Comparison of ENCODE assay signal across 10 cellular contexts in the genomic region with DNA sequence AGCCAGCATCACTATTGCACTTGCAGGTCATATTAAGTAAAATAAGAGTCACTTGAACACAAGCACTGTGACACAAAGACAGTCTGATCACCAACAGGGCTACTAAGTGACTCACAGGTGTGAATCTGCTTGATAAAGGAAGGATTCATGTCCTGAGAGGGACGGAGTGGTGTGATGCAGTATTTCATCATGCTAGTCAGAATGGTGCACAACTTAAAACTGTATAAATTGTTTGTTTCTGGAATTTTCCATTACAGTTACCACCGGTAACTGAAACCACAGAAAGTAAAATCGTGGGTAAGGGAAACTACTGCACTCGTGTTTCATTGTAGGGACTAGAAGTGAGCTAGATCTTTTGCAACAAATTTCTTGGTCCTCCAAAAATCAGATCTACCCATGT.
DNase-seq lines count a peak whose midpoint lies in the region; ATAC-seq lines count a peak whose summit lies in the region.
"Had no signal": no experiment of that assay in that cellular context is flagged by ENCODE, and none has a peak within 500 bp of the region (broad histone marks: within the 10 kb centered on the region; RNA-seq: fewer than 3 reads in every experiment).

No MANE protein-coding gene starts in this region.

- POLR2A ChIA-PET in activated naive CD8-positive, alpha-beta T cell treated with anti-CD3 and anti-CD28 coated beads, Interleukin-2, amount 10 ng/mL, durations not matched to agents 7 days and 5 days (lab: Charles Lee): no interaction called here

- peak overlapping the region; percentile 39 for H3K4me3 Mint-ChIP-seq in activated T-cell treated with anti-CD3 and anti-CD28 coated beads, Interleukin-2, amount 50 U/mL, for 4 hours
- peak overlapping the region; percentile 10 for H3K4me3 Mint-ChIP-seq in activated naive CD8-positive, alpha-beta T cell treated with anti-CD3 and anti-CD28 coated beads, Interleukin-2, amount 10 ng/mL, durations not matched to agents 7 days and 5 days

- no peak for DNase-seq in activated T-cell treated with anti-CD3 and anti-CD28 coated beads, Interleukin-2, amount 50 U/mL, for 4 hours
- DNase-seq in activated T-cell treated with anti-CD3 and anti-CD28 coated beads for 4 hours (no peak), DMS79 (lab: John Stamatoyannopoulos, UW) (no peak), NCI-H2081 (lab: John Stamatoyannopoulos, UW) (no peak)
- DNase-seq in activated naive CD8-positive, alpha-beta T cell treated with anti-CD3 and anti-CD28 coated beads, Interleukin-2, amount 10 ng/mL, durations not matched to agents 7 days and 5 days: no peak
- peak; percentile 17 for DNase-seq in stimulated activated naive CD8-positive, alpha-beta T cell treated with anti-CD3 and anti-CD28 coated beads, Interleukin-15, Interleukin-2, amounts not matched to agents 100 U/mL and 50 U/mL, for 24 hours
- DNase-seq: colonic mucosa, NCI-H1930 had no signal

- H3K36me3 Mint-ChIP-seq in activated T-cell treated with anti-CD3 and anti-CD28 coated beads, Interleukin-2, amount 50 U/mL, for 4 hours (ENCODE audit: insufficient read depth): no peaks in the 10 kb centered on the region
- peaks cover 10% of the 10 kb centered on the region for H3K36me3 Mint-ChIP-seq in activated naive CD8-positive, alpha-beta T cell treated with anti-CD3 and anti-CD28 coated beads, Interleukin-2, amount 10 ng/mL, durations not matched to agents 7 days and 5 days

- peak; percentile 88 to 93 for ATAC-seq in activated T-cell treated with anti-CD3 and anti-CD28 coated beads, Interleukin-2, amount 50 U/mL, for 4 hours
- peak; percentile 42 for ATAC-seq in HG03469 (IDR thresholded peaks at IDR 0.05; ENCODE audit: unreplicated experiment)
- ATAC-seq in activated naive CD8-positive, alpha-beta T cell treated with anti-CD3 and anti-CD28 coated beads, Interleukin-2, amount 10 ng/mL, durations not matched to agents 7 days and 5 days (ENCODE audit: low read depth): peak; percentile 84
- ATAC-seq in stimulated activated naive CD8-positive, alpha-beta T cell treated with anti-CD3 and anti-CD28 coated beads, Interleukin-15, Interleukin-2, amounts not matched to agents 100 U/mL and 50 U/mL, for 24 hours: peak; percentile 95
- ATAC-seq in HG02870 (IDR thresholded peaks at IDR 0.05; ENCODE audit: unreplicated experiment): no peak

- no peaks in the 10 kb centered on the region for H3K27me3 Mint-ChIP-seq in activated T-cell treated with anti-CD3 and anti-CD28 coated beads, Interleukin-2, amount 50 U/mL, for 4 hours (ENCODE audit: low read depth)
- H3K27me3 Mint-ChIP-seq in activated naive CD8-positive, alpha-beta T cell treated with anti-CD3 and anti-CD28 coated beads, Interleukin-2, amount 10 ng/mL, durations not matched to agents 7 days and 5 days: no peaks in the 10 kb centered on the region

- no peaks in the 10 kb centered on the region for H3K9me3 Mint-ChIP-seq in activated T-cell treated with anti-CD3 and anti-CD28 coated beads, Interleukin-2, amount 50 U/mL, for 4 hours
- H3K9me3 Mint-ChIP-seq in activated naive CD8-positive, alpha-beta T cell treated with anti-CD3 and anti-CD28 coated beads, Interleukin-2, amount 10 ng/mL, durations not matched to agents 7 days and 5 days: no peaks in the 10 kb centered on the region

- peaks cover 53% of the 10 kb centered on the region for H3K4me1 Mint-ChIP-seq in activated T-cell treated with anti-CD3 and anti-CD28 coated beads, Interleukin-2, amount 50 U/mL, for 4 hours (ENCODE audit: low read depth)
- peaks cover 24% of the 10 kb centered on the region for H3K4me1 Mint-ChIP-seq in activated naive CD8-positive, alpha-beta T cell treated with anti-CD3 and anti-CD28 coated beads, Interleukin-2, amount 10 ng/mL, durations not matched to agents 7 days and 5 days

- H3K27ac Mint-ChIP-seq in activated naive CD8-positive, alpha-beta T cell treated with anti-CD3 and anti-CD28 coated beads, Interleukin-2, amount 10 ng/mL, durations not matched to agents 7 days and 5 days: peak overlapping the region; percentile 17
